Comparison of ENCODE assay signal across 8 cellular contexts in the genomic region with DNA sequence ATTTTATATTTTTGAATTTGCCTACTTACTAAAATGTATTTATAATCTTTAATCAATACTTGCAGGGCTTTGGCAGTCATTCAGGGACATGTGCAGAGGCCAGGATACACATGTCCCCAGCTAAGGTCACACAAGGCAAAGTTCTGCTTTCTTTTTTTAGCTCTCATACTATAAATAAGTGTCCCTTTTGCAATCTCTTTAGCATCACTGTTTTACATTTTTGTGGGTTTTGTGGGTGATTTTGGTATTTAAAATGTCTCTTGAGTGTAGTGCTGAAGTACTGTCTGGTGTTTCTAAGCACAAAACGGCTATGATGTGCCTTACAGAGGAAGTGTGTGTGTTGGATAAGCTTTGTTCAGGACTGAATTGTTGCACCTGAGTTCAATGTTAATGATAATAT.
DNase-seq lines count a peak whose midpoint lies in the region; ATAC-seq and TF ChIP-seq lines count a peak whose summit lies in the region.

No MANE protein-coding gene starts in this region.

- H3K36me3 Mint-ChIP-seq in activated CD8-positive, alpha-beta T cell treated with anti-CD3 and anti-CD28 coated beads, Interleukin-2, amount 10 ng/mL, durations not matched to agents 7 days and 5 days (ENCODE audit: low read depth) = no peaks in the 10 kb centered on the region
- H3K36me3 Mint-ChIP-seq in activated T-cell treated with anti-CD3 and anti-CD28 coated beads, Interleukin-2, amount 50 U/mL, for 24 hours (ENCODE audit: low read depth) = no peaks in the 10 kb centered on the region

- peak; percentile 88 for DNase-seq in NB4 (ENCODE audit: low read depth)
- peak; percentile 73 for DNase-seq in glomerular visceral epithelial cell (ENCODE audit: extremely low spot score)
- no peak for DNase-seq in activated CD8-positive, alpha-beta T cell treated with anti-CD3 and anti-CD28 coated beads, Interleukin-2, amount 10 ng/mL, durations not matched to agents 7 days and 5 days
- DNase-seq in activated T-cell treated with anti-CD3 and anti-CD28 coated beads, Interleukin-2, amount 50 U/mL, for 24 hours = no peak
- no peak for DNase-seq in coronary artery (ENCODE audit: low spot score)
- DNase-seq in WERI-Rb-1 = no peak

- no peak overlapping the region for H3K27ac ChIP-seq in coronary artery
- H3K27ac ChIP-seq in WERI-Rb-1 = no peak overlapping the region

- H3K27me3 Mint-ChIP-seq in activated CD8-positive, alpha-beta T cell treated with anti-CD3 and anti-CD28 coated beads, Interleukin-2, amount 10 ng/mL, durations not matched to agents 7 days and 5 days (ENCODE audit: low read depth) = no peaks in the 10 kb centered on the region
- H3K27me3 Mint-ChIP-seq in activated T-cell treated with anti-CD3 and anti-CD28 coated beads, Interleukin-2, amount 50 U/mL, for 24 hours = no peaks in the 10 kb centered on the region

- no peak overlapping the region for H3K27ac Mint-ChIP-seq in activated CD8-positive, alpha-beta T cell treated with anti-CD3 and anti-CD28 coated beads, Interleukin-2, amount 10 ng/mL, durations not matched to agents 7 days and 5 days
- no peak overlapping the region for H3K27ac Mint-ChIP-seq in activated T-cell treated with anti-CD3 and anti-CD28 coated beads, Interleukin-2, amount 50 U/mL, for 24 hours

- H3K27me3 ChIP-seq in WERI-Rb-1 (ENCODE audit: insufficient read depth, low read depth, severe bottlenecking) = no peaks in the 10 kb centered on the region

- ATAC-seq in GM18505 (IDR thresholded peaks at IDR 0.05; ENCODE audit: unreplicated experiment) (peak; percentile 89), HG02759 (IDR thresholded peaks at IDR 0.05; ENCODE audit: unreplicated experiment) (peak; percentile 94)
- ATAC-seq in activated CD8-positive, alpha-beta T cell treated with anti-CD3 and anti-CD28 coated beads, Interleukin-2, amount 10 ng/mL, durations not matched to agents 7 days and 5 days = no peak

- H3K36me3 ChIP-seq in WERI-Rb-1 = no peaks in the 10 kb centered on the region

- TF ChIP-seq CTCF in NB4 (IDR thresholded peaks at IDR 0.05; ENCODE audit: low read depth, low read length) (no peak), coronary artery (IDR thresholded peaks at IDR 0.05) (no peak), WERI-Rb-1 (IDR thresholded peaks at IDR 0.05; ENCODE audit: low read depth, low read length) (no peak)

- CTCF ChIA-PET in activated CD8-positive, alpha-beta T cell treated with anti-CD3 and anti-CD28 coated beads, Interleukin-2, amount 10 ng/mL, durations not matched to agents 7 days and 5 days (lab: Charles Lee) = no interaction called here

- no peaks in the 10 kb centered on the region for H3K9me3 Mint-ChIP-seq in activated CD8-positive, alpha-beta T cell treated with anti-CD3 and anti-CD28 coated beads, Interleukin-2, amount 10 ng/mL, durations not matched to agents 7 days and 5 days (ENCODE audit: insufficient read depth)
- H3K9me3 Mint-ChIP-seq in activated T-cell treated with anti-CD3 and anti-CD28 coated beads, Interleukin-2, amount 50 U/mL, for 24 hours = no peaks in the 10 kb centered on the region

- no peaks in the 10 kb centered on the region for H3K4me1 Mint-ChIP-seq in activated CD8-positive, alpha-beta T cell treated with anti-CD3 and anti-CD28 coated beads, Interleukin-2, amount 10 ng/mL, durations not matched to agents 7 days and 5 days (ENCODE audit: low read depth)
- H3K4me1 Mint-ChIP-seq in activated T-cell treated with anti-CD3 and anti-CD28 coated beads, Interleukin-2, amount 50 U/mL, for 24 hours (ENCODE audit: low read depth) = no peaks in the 10 kb centered on the region

- no peak overlapping the region for H3K4me3 Mint-ChIP-seq in activated CD8-positive, alpha-beta T cell treated with anti-CD3 and anti-CD28 coated beads, Interleukin-2, amount 10 ng/mL, durations not matched to agents 7 days and 5 days
- H3K4me3 Mint-ChIP-seq in activated T-cell treated with anti-CD3 and anti-CD28 coated beads, Interleukin-2, amount 50 U/mL, for 24 hours = no peak overlapping the region

- POLR2A ChIA-PET in activated CD8-positive, alpha-beta T cell treated with anti-CD3 and anti-CD28 coated beads, Interleukin-2, amount 10 ng/mL, durations not matched to agents 7 days and 5 days (lab: Charles Lee) = no interaction called here

- H3K4me3 ChIP-seq in NB4 (ENCODE audit: low read depth, low read length) (no peak overlapping the region), coronary artery (no peak overlapping the region), WERI-Rb-1 (ENCODE audit: low read depth, low read length) (no peak overlapping the region)

- no peaks in the 10 kb centered on the region for H3K9me3 ChIP-seq in WERI-Rb-1 (ENCODE audit: severe bottlenecking)

- TF ChIP-seq POLR2A in GM18505 (IDR thresholded peaks at IDR 0.05; ENCODE audit: borderline replicate concordance, extremely low read depth, insufficient read depth, insufficient read length) = no peak
- TF ChIP-seq POLR2A in NB4 (IDR thresholded peaks at IDR 0.05; ENCODE audit: extremely low read depth, insufficient read length) = no peak

Comparison
In these comparisons a context has a peak if more than half of its experiments do, and no peak if none do; other contexts are left out.
1. DNase-seq: peak in NB4 (single experiment) and glomerular visceral epithelial cell (single experiment); none in activated CD8-positive, alpha-beta T cell treated with anti-CD3 and anti-CD28 coated beads, Interleukin-2, amount 10 ng/mL, durations not matched to agents 7 days and 5 days (single experiment), activated T-cell treated with anti-CD3 and anti-CD28 coated beads, Interleukin-2, amount 50 U/mL, for 24 hours (single experiment), coronary artery (single experiment) and WERI-Rb-1 (single experiment).